In the genomic region with DNA sequence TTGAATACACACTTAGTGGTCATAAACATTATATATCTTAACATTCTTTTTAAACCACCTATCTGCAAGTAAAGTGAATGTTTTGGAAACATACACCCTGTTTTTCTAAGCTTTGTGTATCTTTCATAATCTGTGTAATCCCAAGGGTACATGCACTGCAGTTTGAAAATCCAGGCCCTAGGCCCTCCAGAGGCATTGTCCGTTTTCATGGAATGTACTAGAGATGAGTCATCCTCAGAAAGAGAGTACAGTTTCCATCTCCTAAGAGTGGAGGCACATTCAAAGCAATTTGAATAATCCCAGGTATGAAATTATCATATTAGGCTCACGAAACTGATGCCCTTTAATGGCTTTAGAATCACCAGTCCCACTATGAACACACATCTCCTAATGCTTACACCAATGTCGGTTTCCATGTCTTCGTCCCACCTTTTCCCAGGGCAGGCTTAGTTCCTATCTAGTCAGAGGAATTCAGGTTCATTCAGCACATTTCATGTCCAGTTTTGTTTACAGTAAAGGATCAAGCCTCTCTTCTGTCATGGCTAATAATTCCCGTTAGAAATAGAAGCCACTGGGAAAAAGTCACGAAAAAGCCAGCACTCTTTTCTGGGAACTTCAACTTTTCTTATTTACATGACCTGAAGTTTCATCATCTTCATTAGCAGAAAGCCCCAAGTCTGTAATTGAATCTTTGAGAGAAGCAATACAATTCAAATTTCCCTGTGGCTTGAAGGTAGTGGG, we compare ENCODE assay signal across 1 cellular context.
TF ChIP-seq lines count a peak whose summit lies in the region.

No MANE protein-coding gene starts in this region.

TF ChIP-seq in GM23338, 12 proteins besides CTCF, POLR2A, EP300 and RAD21 (continued from another document):
- TF ChIP-seq, protein P1, sequence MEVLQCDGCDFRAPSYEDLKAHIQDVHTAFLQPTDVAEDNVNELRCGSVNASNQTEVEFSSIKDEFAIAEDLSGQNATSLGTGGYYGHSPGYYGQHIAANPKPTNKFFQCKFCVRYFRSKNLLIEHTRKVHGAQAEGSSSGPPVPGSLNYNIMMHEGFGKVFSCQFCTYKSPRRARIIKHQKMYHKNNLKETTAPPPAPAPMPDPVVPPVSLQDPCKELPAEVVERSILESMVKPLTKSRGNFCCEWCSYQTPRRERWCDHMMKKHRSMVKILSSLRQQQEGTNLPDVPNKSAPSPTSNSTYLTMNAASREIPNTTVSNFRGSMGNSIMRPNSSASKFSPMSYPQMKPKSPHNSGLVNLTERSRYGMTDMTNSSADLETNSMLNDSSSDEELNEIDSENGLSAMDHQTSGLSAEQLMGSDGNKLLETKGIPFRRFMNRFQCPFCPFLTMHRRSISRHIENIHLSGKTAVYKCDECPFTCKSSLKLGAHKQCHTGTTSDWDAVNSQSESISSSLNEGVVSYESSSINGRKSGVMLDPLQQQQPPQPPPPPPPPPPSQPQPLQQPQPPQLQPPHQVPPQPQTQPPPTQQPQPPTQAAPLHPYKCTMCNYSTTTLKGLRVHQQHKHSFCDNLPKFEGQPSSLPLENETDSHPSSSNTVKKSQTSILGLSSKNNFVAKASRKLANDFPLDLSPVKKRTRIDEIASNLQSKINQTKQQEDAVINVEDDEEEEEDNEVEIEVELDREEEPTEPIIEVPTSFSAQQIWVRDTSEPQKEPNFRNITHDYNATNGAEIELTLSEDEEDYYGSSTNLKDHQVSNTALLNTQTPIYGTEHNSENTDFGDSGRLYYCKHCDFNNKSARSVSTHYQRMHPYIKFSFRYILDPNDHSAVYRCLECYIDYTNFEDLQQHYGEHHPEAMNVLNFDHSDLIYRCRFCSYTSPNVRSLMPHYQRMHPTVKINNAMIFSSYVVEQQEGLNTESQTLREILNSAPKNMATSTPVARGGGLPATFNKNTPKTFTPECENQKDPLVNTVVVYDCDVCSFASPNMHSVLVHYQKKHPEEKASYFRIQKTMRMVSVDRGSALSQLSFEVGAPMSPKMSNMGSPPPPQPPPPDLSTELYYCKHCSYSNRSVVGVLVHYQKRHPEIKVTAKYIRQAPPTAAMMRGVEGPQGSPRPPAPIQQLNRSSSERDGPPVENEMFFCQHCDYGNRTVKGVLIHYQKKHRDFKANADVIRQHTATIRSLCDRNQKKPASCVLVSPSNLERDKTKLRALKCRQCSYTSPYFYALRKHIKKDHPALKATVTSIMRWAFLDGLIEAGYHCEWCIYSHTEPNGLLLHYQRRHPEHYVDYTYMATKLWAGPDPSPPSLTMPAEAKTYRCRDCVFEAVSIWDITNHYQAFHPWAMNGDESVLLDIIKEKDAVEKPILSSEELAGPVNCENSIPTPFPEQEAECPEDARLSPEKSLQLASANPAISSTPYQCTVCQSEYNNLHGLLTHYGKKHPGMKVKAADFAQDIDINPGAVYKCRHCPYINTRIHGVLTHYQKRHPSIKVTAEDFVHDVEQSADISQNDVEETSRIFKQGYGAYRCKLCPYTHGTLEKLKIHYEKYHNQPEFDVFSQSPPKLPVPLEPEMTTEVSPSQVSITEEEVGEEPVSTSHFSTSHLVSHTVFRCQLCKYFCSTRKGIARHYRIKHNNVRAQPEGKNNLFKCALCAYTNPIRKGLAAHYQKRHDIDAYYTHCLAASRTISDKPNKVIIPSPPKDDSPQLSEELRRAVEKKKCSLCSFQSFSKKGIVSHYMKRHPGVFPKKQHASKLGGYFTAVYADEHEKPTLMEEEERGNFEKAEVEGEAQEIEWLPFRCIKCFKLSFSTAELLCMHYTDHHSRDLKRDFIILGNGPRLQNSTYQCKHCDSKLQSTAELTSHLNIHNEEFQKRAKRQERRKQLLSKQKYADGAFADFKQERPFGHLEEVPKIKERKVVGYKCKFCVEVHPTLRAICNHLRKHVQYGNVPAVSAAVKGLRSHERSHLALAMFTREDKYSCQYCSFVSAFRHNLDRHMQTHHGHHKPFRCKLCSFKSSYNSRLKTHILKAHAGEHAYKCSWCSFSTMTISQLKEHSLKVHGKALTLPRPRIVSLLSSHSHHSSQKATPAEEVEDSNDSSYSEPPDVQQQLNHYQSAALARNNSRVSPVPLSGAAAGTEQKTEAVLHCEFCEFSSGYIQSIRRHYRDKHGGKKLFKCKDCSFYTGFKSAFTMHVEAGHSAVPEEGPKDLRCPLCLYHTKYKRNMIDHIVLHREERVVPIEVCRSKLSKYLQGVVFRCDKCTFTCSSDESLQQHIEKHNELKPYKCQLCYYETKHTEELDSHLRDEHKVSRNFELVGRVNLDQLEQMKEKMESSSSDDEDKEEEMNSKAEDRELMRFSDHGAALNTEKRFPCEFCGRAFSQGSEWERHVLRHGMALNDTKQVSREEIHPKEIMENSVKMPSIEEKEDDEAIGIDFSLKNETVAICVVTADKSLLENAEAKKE (CRISPR knock-in tag; IDR thresholded peaks at IDR 0.05) = no peak
- TF ChIP-seq JUNB (IDR thresholded peaks at IDR 0.05; ENCODE audit: unreplicated experiment) (no peak), EZH2 (IDR thresholded peaks at IDR 0.05; ENCODE audit: low read depth, unreplicated experiment) (no peak), STAT1 (IDR thresholded peaks at IDR 0.05; ENCODE audit: unreplicated experiment) (no peak), ZNF331 (CRISPR knock-in tag; IDR thresholded peaks at IDR 0.05; ENCODE audit: low read depth) (no peak), CREB1 (CRISPR knock-in tag; IDR thresholded peaks at IDR 0.05; ENCODE audit: low read depth) (no peak), EZH2phosphoT487 (IDR thresholded peaks at IDR 0.05; ENCODE audit: unreplicated experiment) (no peak), ZNF114 (CRISPR knock-in tag; IDR thresholded peaks at IDR 0.05) (no peak)
